Comparison of ENCODE assay signal across 8 cellular contexts in genomic region chr16:106623-107324, GRCh38. TPM values are rescaled to one million over a fixed set of nuclear protein-coding genes. Genes with fewer than 3 reads are reported as not detected.
A peak's percentile ranks its signal among the peaks of the same experiment; 100 is the strongest.
DNase-seq lines count a peak whose midpoint lies in the region; ATAC-seq and TF ChIP-seq lines count a peak whose summit lies in the region.

No MANE protein-coding gene starts in this region.

- H3K79me2 ChIP-seq in GM23248 (ENCODE audit: insufficient read depth), result no peaks in the 10 kb centered on the region; the same call in 1 of the 2 replicates

- H3F3A ChIP-seq in GM23248 (ENCODE audit: insufficient read depth), result 0 out of 2 replicates have a peak, but pooled peaks cover 3% of the 10 kb centered on the region

- no peak overlapping the region for H2AFZ ChIP-seq in GM23248

- no peak overlapping the region for H3K4me2 ChIP-seq in GM23248 (ENCODE audit: unreplicated experiment)

- POLR2A ChIA-PET in activated B cell treated with CpG ODN at 0.5 μM for 24 hours (lab: Charles Lee), result interaction anchor here (0.7 to 1.1 kb wide), 6 partner anchors 33 to 561 kb away, joined by 3 to 8 read pairs (median 6); partner anchors contain the start of gene FAM234A

- TF ChIP-seq CTCF in AG09309 (IDR thresholded peaks at IDR 0.05; ENCODE audit: control insufficient read depth, insufficient read depth, low read depth, low read length, missing control alignments) (peak; percentile 83), activated B cell treated with CpG ODN at 0.5 μM for 24 hours (IDR thresholded peaks at IDR 0.05) (no peak)

- no peaks in the 10 kb centered on the region for H3K9me3 Mint-ChIP-seq in activated B cell treated with CpG ODN at 0.5 μM for 24 hours

- no peaks in the 10 kb centered on the region for H3K9me3 ChIP-seq in GM23248 (ENCODE audit: low read depth)

- no peaks in the 10 kb centered on the region for H3K4me1 Mint-ChIP-seq in activated B cell treated with CpG ODN at 0.5 μM for 24 hours

- H3K4me3 Mint-ChIP-seq in activated B cell treated with CpG ODN at 0.5 μM for 24 hours, result no peak overlapping the region

- intact Hi-C loops in activated B cell treated with CpG ODN at 0.5 μM for 24 hours (cut with micrococcal nuclease) (loop anchor here (1.0 to 2.0 kb wide), 3 partner anchors 42 to 256 kb away; no protein-coding TSS in a partner anchor), left colon (cut with DNase I, micrococcal nuclease) (loop anchor here in 1 of 2 donors (5.0 kb wide), 1 partner anchor 76 kb away; the partner anchor contains the start of gene HBQ1)

- DNase-seq in AG09309 (ENCODE audit: low read depth) (peak; percentile 55), GM23248 (peak; percentile 90), NCI-H2227 treated with DMSO at 0.1 percent for 48 hours (lab: John Stamatoyannopoulos, UW) (peak; percentile 61), activated B cell treated with CpG ODN at 0.5 μM for 24 hours (no peak), cerebellum (ENCODE audit: low spot score) (peak; percentile 85), left colon (peak in 1 of 2 donors; percentile 50)
- DNase-seq in stimulated activated CD4-positive, alpha-beta T cell treated with anti-CD3 and anti-CD28 coated beads, TNF-alpha, amount 100 ng/mL, for 1 hour (ENCODE audit: low read depth in 3 of 3, low spot score in 1 of 3), result peak in 2 of 3 donors; percentile 19 to 42

- CTCF ChIA-PET in activated B cell treated with CpG ODN at 0.5 μM for 24 hours (lab: Charles Lee), result interaction anchor here (0.6 to 4.0 kb wide), 17 partner anchors 10 to 264 kb away, joined by 3 to 22 read pairs (median 4); partner anchors contain the start of genes AXIN1, MRPL28 and RHBDF1

- no peak overlapping the region for H3K27ac ChIP-seq in GM23248

- H3K9ac ChIP-seq in GM23248, result no peak overlapping the region

- in situ Hi-C loops in GM23248 (cut with MboI), result loop anchor here (5.0 kb wide), 1 partner anchor 76 kb away; the partner anchor contains the start of gene HBQ1

- ATAC-seq in activated B cell treated with CpG ODN at 0.5 μM for 24 hours (ENCODE audit: low read depth) (peak; percentile 81), left colon (peak; percentile 83), GM21515 (IDR thresholded peaks at IDR 0.05; ENCODE audit: unreplicated experiment) (no peak)

- H3K9me2 ChIP-seq in GM23248 (ENCODE audit: insufficient read depth), result no peaks in the 10 kb centered on the region

- peaks cover 43% of the 10 kb centered on the region for H3K36me3 Mint-ChIP-seq in activated B cell treated with CpG ODN at 0.5 μM for 24 hours (ENCODE audit: low read depth)

- 29 to 32% methylated on average over 6 of the region's 6 CpGs for WGBS in GM23248 (ENCODE audit: low coverage in 1 of 2, low lambda C conversion rate in 2 of 2, missing lambda C conversion rate in 2 of 2), 2 experiments

- no peaks in the 10 kb centered on the region for H3K27me3 ChIP-seq in GM23248 (replicated peaks; ENCODE audit: insufficient read depth)

- no peaks in the 10 kb centered on the region for H3K4me1 ChIP-seq in GM23248 (ENCODE audit: insufficient read depth)

- no peaks in the 10 kb centered on the region for H3K27me3 Mint-ChIP-seq in activated B cell treated with CpG ODN at 0.5 μM for 24 hours

- H3K27ac Mint-ChIP-seq in activated B cell treated with CpG ODN at 0.5 μM for 24 hours, result no peak overlapping the region

- no peaks in the 10 kb centered on the region for H4K20me1 ChIP-seq in GM23248 (ENCODE audit: insufficient read depth)

- peaks cover 12% of the 10 kb centered on the region; the same call in 1 of the 2 replicates for H3K36me3 ChIP-seq in GM23248 (ENCODE audit: low read depth)

- no peak overlapping the region for H3K4me3 ChIP-seq in AG09309 (ENCODE audit: control insufficient read depth, low read depth, low read length)
- no peak overlapping the region for H3K4me3 ChIP-seq in GM23248

RNA-seq across cellular contexts. Expression of gene MPG, which starts 28.7 kb away (rescaled TPM):
- 127 and 222 TPM in 2 replicates for total RNA-seq in GM23248 (2014; rRNA removed; shearing (Covaris generic))
- 132 and 134 TPM in 2 replicates for polyA plus RNA-seq in GM23248 (2016; fragmentation: Nextera tagmentation; extraction: Ambion mirVana)
- total RNA-seq in activated B cell treated with CpG ODN at 0.5 μM for 24 hours, result 51.7 and 53.6 TPM in 2 replicates
- 27.5 TPM for total RNA-seq in cerebellum
- total RNA-seq in left colon, result 10 to 100 TPM; 31.5 to 36.4 TPM

RNA-seq across cellular contexts. Expression of gene NPRL3, which starts 31.7 kb away (rescaled TPM):
- total RNA-seq in GM23248 (2014; rRNA removed; shearing (Covaris generic)), result 6.4 and 10.6 TPM in 2 replicates
- 11.6 and 13.6 TPM in 2 replicates for polyA plus RNA-seq in GM23248 (2016; fragmentation: Nextera tagmentation; extraction: Ambion mirVana)
- total RNA-seq in activated B cell treated with CpG ODN at 0.5 μM for 24 hours (40.4 and 42.5 TPM in 2 replicates), cerebellum (20.6 TPM), left colon (10 to 100 TPM; 14.4 to 14.9 TPM)

RNA-seq across cellular contexts. Expression of gene RHBDF1, which starts 34.3 kb away (rescaled TPM):
- total RNA-seq in GM23248 (2014; rRNA removed; shearing (Covaris generic)), result 54.6 and 61.7 TPM in 2 replicates
- 62.2 and 62.6 TPM in 2 replicates for polyA plus RNA-seq in GM23248 (2016; fragmentation: Nextera tagmentation; extraction: Ambion mirVana)
- total RNA-seq in activated B cell treated with CpG ODN at 0.5 μM for 24 hours (0.67 and 1.3 TPM in 2 replicates), cerebellum (5.3 TPM), left colon (10 to 100 TPM; 35.5 to 36.7 TPM)

RNA-seq across cellular contexts. Expression of gene HBZ, which starts 45.7 kb away (rescaled TPM):
- total RNA-seq in GM23248 (2014; rRNA removed; shearing (Covaris generic)), result not detected in 2 replicates
- not detected in 2 replicates for polyA plus RNA-seq in GM23248 (2016; fragmentation: Nextera tagmentation; extraction: Ambion mirVana)
- total RNA-seq in activated B cell treated with CpG ODN at 0.5 μM for 24 hours (not detected in 2 replicates), cerebellum (not detected), left colon (not detected)

RNA-seq across cellular contexts. Expression of gene SNRNP25, which starts 53.1 kb away (rescaled TPM):
- 12.1 and 17.6 TPM in 2 replicates for total RNA-seq in GM23248 (2014; rRNA removed; shearing (Covaris generic))
- polyA plus RNA-seq in GM23248 (2016; fragmentation: Nextera tagmentation; extraction: Ambion mirVana), result 30.4 and 31.5 TPM in 2 replicates
- total RNA-seq in activated B cell treated with CpG ODN at 0.5 μM for 24 hours (34.9 and 36.6 TPM in 2 replicates), cerebellum (13.0 TPM), left colon (10 to 100 TPM; 20.7 to 24.7 TPM)
